Comparison of ENCODE assay signal across 1 cellular context in genomic region chr14:21455592-21455911, GRCh38.
TF ChIP-seq lines count a peak whose summit lies in the region.

No MANE protein-coding gene starts in this region.

TF ChIP-seq in HepG2, 621 proteins besides CTCF, POLR2A, EP300 and RAD21 (continued from another document):
- TF ChIP-seq MATR3 (CRISPR knock-in tag; IDR thresholded peaks at IDR 0.05) (0 out of 2 replicates have a peak, but pooled peaks have one; percentile 32), GTF3A (CRISPR knock-in tag; conservative IDR thresholded peaks at IDR 0.05) (peak; percentile 7; the same call in 1 of the 2 replicates), ZSCAN21 (CRISPR knock-in tag; IDR thresholded peaks at IDR 0.05; ENCODE audit: borderline replicate concordance) (no peak), AGO2 (optimal IDR thresholded peaks at IDR 0.05; ENCODE audit: low read depth, low read length) (peak; percentile 80), ZBTB43 (CRISPR knock-in tag; conservative IDR thresholded peaks at IDR 0.05) (no peak), ZNF749 (CRISPR knock-in tag; IDR thresholded peaks at IDR 0.05; ENCODE audit: borderline replicate concordance) (no peak), GATAD1 (CRISPR knock-in tag; IDR thresholded peaks at IDR 0.05) (no peak), FOXO1 (CRISPR knock-in tag; IDR thresholded peaks at IDR 0.05) (no peak), ZNF839 (CRISPR knock-in tag; IDR thresholded peaks at IDR 0.05; ENCODE audit: borderline replicate concordance) (no peak; the same call in 1 of the 2 replicates), ZNF792 (CRISPR knock-in tag; IDR thresholded peaks at IDR 0.05) (no peak), ONECUT2 (CRISPR knock-in tag; IDR thresholded peaks at IDR 0.05) (0 out of 2 replicates have a peak, but pooled peaks have one; percentile 7), CAMTA2 (CRISPR knock-in tag; IDR thresholded peaks at IDR 0.05; ENCODE audit: borderline replicate concordance) (0 out of 2 replicates have a peak, but pooled peaks have one; percentile 60), ZNF572 (CRISPR knock-in tag; IDR thresholded peaks at IDR 0.05) (0 out of 2 replicates have a peak, but pooled peaks have one; percentile 42), ZMYM3 (CRISPR knock-in tag; IDR thresholded peaks at IDR 0.05) (no peak)
- TF ChIP-seq, protein P1, sequence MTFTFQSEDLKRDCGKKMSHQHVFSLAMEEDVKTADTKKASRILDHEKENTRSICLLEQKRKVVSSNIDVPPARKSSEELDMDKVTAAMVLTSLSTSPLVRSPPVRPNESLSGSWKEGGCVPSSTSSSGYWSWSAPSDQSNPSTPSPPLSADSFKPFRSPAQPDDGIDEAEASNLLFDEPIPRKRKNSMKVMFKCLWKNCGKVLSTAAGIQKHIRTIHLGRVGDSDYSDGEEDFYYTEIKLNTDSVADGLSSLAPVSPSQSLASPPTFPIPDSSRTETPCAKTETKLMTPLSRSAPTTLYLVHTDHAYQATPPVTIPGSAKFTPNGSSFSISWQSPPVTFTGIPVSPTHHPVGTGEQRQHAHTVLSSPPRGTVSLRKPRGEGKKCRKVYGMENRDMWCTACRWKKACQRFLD (CRISPR knock-in tag; IDR thresholded peaks at IDR 0.05; ENCODE audit: borderline replicate concordance) = peak; percentile 44; the same call in 1 of the 2 replicates
- TF ChIP-seq, protein P2, sequence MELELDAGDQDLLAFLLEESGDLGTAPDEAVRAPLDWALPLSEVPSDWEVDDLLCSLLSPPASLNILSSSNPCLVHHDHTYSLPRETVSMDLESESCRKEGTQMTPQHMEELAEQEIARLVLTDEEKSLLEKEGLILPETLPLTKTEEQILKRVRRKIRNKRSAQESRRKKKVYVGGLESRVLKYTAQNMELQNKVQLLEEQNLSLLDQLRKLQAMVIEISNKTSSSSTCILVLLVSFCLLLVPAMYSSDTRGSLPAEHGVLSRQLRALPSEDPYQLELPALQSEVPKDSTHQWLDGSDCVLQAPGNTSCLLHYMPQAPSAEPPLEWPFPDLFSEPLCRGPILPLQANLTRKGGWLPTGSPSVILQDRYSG (CRISPR knock-in tag; IDR thresholded peaks at IDR 0.05) = 0 out of 2 replicates have a peak, but pooled peaks have one; percentile 22
